ENCODE assay signal across 16 cellular contexts in the genomic region with DNA sequence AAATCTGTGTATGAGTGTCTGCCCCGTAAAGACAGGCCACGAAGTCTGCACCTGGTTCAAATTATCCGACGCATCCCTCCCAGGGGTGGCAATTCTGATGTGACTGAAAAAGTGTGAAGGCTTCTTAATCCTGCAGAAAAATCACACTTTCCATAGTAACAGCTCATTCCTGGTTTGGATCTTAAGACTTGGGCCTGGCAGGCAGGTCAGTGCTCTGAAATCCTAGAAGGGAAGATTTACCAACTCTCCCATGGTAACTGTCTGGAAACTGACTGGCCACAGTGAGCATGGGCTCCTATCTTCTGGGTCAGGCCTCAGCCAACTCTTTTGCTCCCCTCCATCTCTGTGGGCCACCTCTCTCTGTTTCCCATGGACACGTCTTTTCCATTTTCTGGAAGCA.
A peak's percentile ranks its signal among the peaks of the same experiment; 100 is the strongest.
DNase-seq lines count a peak whose midpoint lies in the region; ATAC-seq and TF ChIP-seq lines count a peak whose summit lies in the region.
"Had no signal": no experiment of that assay in that cellular context is flagged by ENCODE, and none has a peak within 500 bp of the region (broad histone marks: within the 10 kb centered on the region; RNA-seq: fewer than 3 reads in every experiment).

No MANE protein-coding gene starts in this region.

- 69% methylated on average over 5 of the region's 5 CpGs for WGBS in right cardiac atrium
- WGBS in endodermal cell (ENCODE audit: insufficient coverage in 1 of 2, insufficient read length in 1 of 2), 2 experiments, result 70% methylated on average over 5 of the region's 5 CpGs; no CpG with 5 or more reads in 1 of the 2 experiments
- WGBS in aorta, 2 donors, result 86 to 92% methylated on average over 5 of the region's 5 CpGs

- no peaks in the 10 kb centered on the region for H3K27me3 ChIP-seq in cardiac muscle cell
- H3K27me3 ChIP-seq in right cardiac atrium (ENCODE audit: control insufficient read depth, insufficient read depth), result no peaks in the 10 kb centered on the region
- no peaks in the 10 kb centered on the region for H3K27me3 ChIP-seq in endodermal cell (ENCODE audit: control insufficient read depth, insufficient read depth, low read length, poor library complexity, severe bottlenecking)
- H3K27me3 ChIP-seq in aorta (ENCODE audit: control insufficient read depth in 1 of 2, insufficient read depth in 2 of 2, low read length in 1 of 2), result no peaks in the 10 kb centered on the region
- H3K27me3 ChIP-seq in WERI-Rb-1 (ENCODE audit: insufficient read depth, low read depth, severe bottlenecking), result no peaks in the 10 kb centered on the region
- H3K27me3 ChIP-seq: tibial artery had no signal

- peaks cover 58% of the 10 kb centered on the region for H3K4me1 Mint-ChIP-seq in endodermal cell
- H3K4me1 Mint-ChIP-seq in nephron, result peaks cover 49% of the 10 kb centered on the region

- no peaks in the 10 kb centered on the region for H3K9me3 Mint-ChIP-seq in endodermal cell
- peaks cover 3% of the 10 kb centered on the region for H3K9me3 Mint-ChIP-seq in nephron
- H3K9me3 Mint-ChIP-seq: CD8-positive, alpha-beta T cell; memory B cell had no signal

- H3K27ac ChIP-seq in cardiac muscle cell (peak overlapping the region; percentile 70), right cardiac atrium (ENCODE audit: low read length) (no peak overlapping the region), endodermal cell (ENCODE audit: low read depth, low read length) (peak overlapping the region; percentile 86), aorta (ENCODE audit: low read depth in 1 of 2, low read length in 2 of 2) (no peak overlapping the region), WERI-Rb-1 (no peak overlapping the region)
- H3K27ac ChIP-seq: 22Rv1, parathyroid adenoma, tibial artery had no signal

- H3K36me3 ChIP-seq in cardiac muscle cell (no peaks in the 10 kb centered on the region), endodermal cell (ENCODE audit: control insufficient read depth, insufficient read depth, low read length) (no peaks in the 10 kb centered on the region), aorta (ENCODE audit: control insufficient read depth in 1 of 2, insufficient read depth in 2 of 2, low read length in 1 of 2) (no peaks in the 10 kb centered on the region), WERI-Rb-1 (no peaks in the 10 kb centered on the region)
- H3K36me3 ChIP-seq: tibial artery had no signal

- no peak overlapping the region for H3K4me3 ChIP-seq in cardiac muscle cell
- no peak overlapping the region for H3K4me3 ChIP-seq in right cardiac atrium (ENCODE audit: low read length)
- H3K4me3 ChIP-seq in endodermal cell (ENCODE audit: low read length), result no peak overlapping the region
- H3K4me3 ChIP-seq in aorta (ENCODE audit: low read length in 2 of 2), result no peak overlapping the region
- H3K4me3 ChIP-seq in WERI-Rb-1 (ENCODE audit: low read depth, low read length), result no peak overlapping the region
- H3K4me3 ChIP-seq: tibial artery had no signal

- H3K27ac Mint-ChIP-seq in endodermal cell (peak overlapping the region; percentile 98), nephron (peak overlapping the region; percentile 53 to 94 (median 87))
- H3K27ac Mint-ChIP-seq: CD8-positive, alpha-beta T cell; memory B cell had no signal

- H3K9ac ChIP-seq in endodermal cell (ENCODE audit: extremely low read depth, low read length, poor library complexity, severe bottlenecking), result peak overlapping the region; percentile 57
- H3K9ac ChIP-seq: parathyroid adenoma had no signal

- TF ChIP-seq CTCF in cardiac muscle cell (IDR thresholded peaks at IDR 0.05; ENCODE audit: low read depth, low read length) (no peak), endodermal cell (conservative IDR thresholded peaks at IDR 0.05) (peak; percentile 11), nephron (IDR thresholded peaks at IDR 0.05; ENCODE audit: unreplicated experiment in 3 of 3) (no peak), WERI-Rb-1 (IDR thresholded peaks at IDR 0.05; ENCODE audit: low read depth, low read length) (no peak)

- ATAC-seq in right cardiac atrium (no peak), aorta (ENCODE audit: low FRiP score) (peak; percentile 30), HG02642 (IDR thresholded peaks at IDR 0.05; ENCODE audit: poor library complexity, unreplicated experiment) (no peak)
- ATAC-seq: CD8-positive, alpha-beta T cell had no signal

- H3K27me3 Mint-ChIP-seq in endodermal cell (ENCODE audit: insufficient read depth) (peaks cover 4% of the 10 kb centered on the region), nephron (ENCODE audit: low read depth) (peaks cover 14% of the 10 kb centered on the region)

- H3K9me3 ChIP-seq in cardiac muscle cell (ENCODE audit: low read depth) (no peaks in the 10 kb centered on the region), right cardiac atrium (ENCODE audit: control insufficient read depth, low read length) (no peaks in the 10 kb centered on the region), endodermal cell (ENCODE audit: control insufficient read depth, low read length) (no peaks in the 10 kb centered on the region), aorta (ENCODE audit: control insufficient read depth, low read length) (no peaks in the 10 kb centered on the region), WERI-Rb-1 (ENCODE audit: severe bottlenecking) (no peaks in the 10 kb centered on the region)
- H3K9me3 ChIP-seq: tibial artery had no signal

- H3K4me1 ChIP-seq in cardiac muscle cell (ENCODE audit: low read depth), result peaks cover 20% of the 10 kb centered on the region
- H3K4me1 ChIP-seq in right cardiac atrium (ENCODE audit: control insufficient read depth, insufficient read depth, low read length), result peaks cover 4% of the 10 kb centered on the region
- peaks cover 17% of the 10 kb centered on the region for H3K4me1 ChIP-seq in endodermal cell (ENCODE audit: control insufficient read depth, insufficient read depth, low read length)
- H3K4me1 ChIP-seq in aorta (ENCODE audit: control insufficient read depth in 1 of 2, insufficient read depth in 2 of 2, low read length in 2 of 2), result no peaks in the 10 kb centered on the region
- H3K4me1 ChIP-seq: parathyroid adenoma, tibial artery had no signal

- intact Hi-C loops in right cardiac atrium (cut with DNase I) (no loop called here), aorta (cut with DNase I) (loop anchor here in 1 of 2 donors (10.0 kb wide), 1 partner anchor 968 kb away; no protein-coding TSS in a partner anchor)

- no peak for DNase-seq in cardiac muscle cell (ENCODE audit: low read depth in 1 of 2, low spot score in 1 of 2)
- DNase-seq in right cardiac atrium, result no peak
- no peak for DNase-seq in endodermal cell
- no peak for DNase-seq in aorta
- DNase-seq in WERI-Rb-1, result no peak
- DNase-seq in NCI-H2029 (lab: John Stamatoyannopoulos, UW), result no peak
- DNase-seq: activated CD4-positive, alpha-beta T cell treated with anti-CD3 and anti-CD28 coated beads, Interleukin-2, amount 50 U/mL, for 48 hours; CD8-positive, alpha-beta T cell; NCI-H774; RPMI8226 had no signal

- H3K36me3 Mint-ChIP-seq in endodermal cell (ENCODE audit: low read depth), result no peaks in the 10 kb centered on the region
- no peaks in the 10 kb centered on the region for H3K36me3 Mint-ChIP-seq in nephron (ENCODE audit: low read depth)
- H3K36me3 Mint-ChIP-seq: CD8-positive, alpha-beta T cell; memory B cell had no signal

- H3K4me3 Mint-ChIP-seq in endodermal cell, result no peak overlapping the region
- H3K4me3 Mint-ChIP-seq in nephron, result no peak overlapping the region
- H3K4me3 Mint-ChIP-seq: CD8-positive, alpha-beta T cell; memory B cell had no signal

Comparison
In these comparisons a context has a peak if more than half of its experiments do, and no peak if none do; other contexts are left out.
1. H3K27ac ChIP-seq: peak in cardiac muscle cell (single experiment) and endodermal cell (single experiment); none in right cardiac atrium (single experiment), aorta (0 of 2) and WERI-Rb-1 (single experiment).